In the genomic region with DNA sequence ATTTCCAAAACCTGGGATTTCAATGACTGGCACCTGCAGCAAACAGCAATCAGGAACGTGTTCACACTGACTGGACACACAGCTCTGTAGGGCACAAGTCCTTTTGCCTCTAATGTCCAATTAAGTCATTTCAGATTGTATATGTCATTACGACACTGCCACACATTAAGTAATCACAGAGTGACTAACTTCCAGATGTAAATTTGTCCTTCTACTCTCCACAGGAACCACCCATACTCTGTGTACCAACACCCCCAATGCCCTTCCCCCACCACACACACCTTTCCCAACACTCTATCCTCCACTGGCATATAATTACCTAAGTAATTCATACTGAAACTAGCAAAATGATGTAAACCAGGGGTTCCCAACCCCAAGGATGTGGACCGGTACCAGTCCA, we compare ENCODE assay signal across 29 cellular contexts. TPM values are rescaled to one million over a fixed set of nuclear protein-coding genes. Genes with fewer than 3 reads are reported as not detected.
A peak's percentile ranks its signal among the peaks of the same experiment; 100 is the strongest.
DNase-seq lines count a peak whose midpoint lies in the region; TF ChIP-seq lines count a peak whose summit lies in the region.
"Had no signal": no experiment of that assay in that cellular context is flagged by ENCODE, and none has a peak within 500 bp of the region (broad histone marks: within the 10 kb centered on the region; RNA-seq: fewer than 3 reads in every experiment).

No MANE protein-coding gene starts in this region.

- H3K79me1 ChIP-seq in trophoblast cell (ENCODE audit: low read length), result no peaks in the 10 kb centered on the region

- peak overlapping the region; percentile 74 for H3K9ac ChIP-seq in trophoblast cell (ENCODE audit: low read length)
- H3K9ac ChIP-seq in neural progenitor cell, result no peak overlapping the region

- H3K79me2 ChIP-seq in trophoblast cell (ENCODE audit: control insufficient read depth, insufficient read depth, low read length, poor library complexity) (no peaks in the 10 kb centered on the region), neural progenitor cell (ENCODE audit: low read depth) (no peaks in the 10 kb centered on the region)

- H3K4me1 ChIP-seq in trophoblast cell (ENCODE audit: control insufficient read depth in 1 of 2, insufficient read depth in 2 of 2, low read length in 2 of 2) (no peaks in the 10 kb centered on the region), neural progenitor cell (no peaks in the 10 kb centered on the region)
- H3K4me1 ChIP-seq: esophagus squamous epithelium, left lung, tibial nerve had no signal

- no peak overlapping the region for H2BK5ac ChIP-seq in trophoblast cell (ENCODE audit: low read depth, low read length, poor library complexity)

- no peak overlapping the region for H2BK12ac ChIP-seq in trophoblast cell (ENCODE audit: low read length)

- H2AFZ ChIP-seq in trophoblast cell (ENCODE audit: insufficient read depth, low read length, poor library complexity) (no peak overlapping the region), neural progenitor cell (replicated peaks) (no peak overlapping the region)

- no peaks in the 10 kb centered on the region for H3K4me1 Mint-ChIP-seq in activated T-cell treated with anti-CD3 and anti-CD28 coated beads, Interleukin-2, amount 50 U/mL, for 24 hours (ENCODE audit: low read depth)
- H3K4me1 Mint-ChIP-seq in activated T-helper 2 cell treated with anti-CD3 and anti-CD28 coated beads, Interferon-gamma antibody, Interleukin-2, Interleukin-4, amounts not matched to agents 10 μg/mL and 5 μg/mL and 100 μg/mL, durations not matched to agents 14 hours and 24 hours and 36 hours (ENCODE audit: low read depth), result peaks cover 2% of the 10 kb centered on the region
- no peaks in the 10 kb centered on the region for H3K4me1 Mint-ChIP-seq in neural progenitor cell
- H3K4me1 Mint-ChIP-seq: activated CD4-positive, alpha-beta T cell treated with anti-CD3 and anti-CD28 coated beads, Interleukin-2, amount 10 ng/mL, durations not matched to agents 7 days and 5 days; central memory CD8-positive, alpha-beta T cell; endodermal cell; naive B cell had no signal

- H3K27ac ChIP-seq in HL-60 (replicated peaks) (no peak overlapping the region), trophoblast cell (ENCODE audit: low read depth, low read length) (no peak overlapping the region), neural progenitor cell (no peak overlapping the region)
- H3K27ac ChIP-seq: esophagus squamous epithelium, left lung, tibial nerve, VCaP had no signal

- H3K9me3 Mint-ChIP-seq in activated T-cell treated with anti-CD3 and anti-CD28 coated beads, Interleukin-2, amount 50 U/mL, for 24 hours, result no peaks in the 10 kb centered on the region
- no peaks in the 10 kb centered on the region for H3K9me3 Mint-ChIP-seq in activated T-helper 2 cell treated with anti-CD3 and anti-CD28 coated beads, Interferon-gamma antibody, Interleukin-2, Interleukin-4, amounts not matched to agents 10 μg/mL and 5 μg/mL and 100 μg/mL, durations not matched to agents 14 hours and 24 hours and 36 hours
- H3K9me3 Mint-ChIP-seq in neural progenitor cell, result no peaks in the 10 kb centered on the region
- H3K9me3 Mint-ChIP-seq: activated CD4-positive, alpha-beta T cell treated with anti-CD3 and anti-CD28 coated beads, Interleukin-2, amount 10 ng/mL, durations not matched to agents 7 days and 5 days; activated naive CD4-positive, alpha-beta T cell treated with anti-CD3 and anti-CD28 coated beads, Interleukin-2, amount 50 U/mL, for 72 hours; central memory CD8-positive, alpha-beta T cell; dendritic cell treated with granulocyte-macrophage colony-stimulating factor and Interleukin-4, amounts not matched to agents 40 ng/mL and 50 ng/mL, for 4 days; endodermal cell; naive B cell had no signal

- H4K91ac ChIP-seq in trophoblast cell (ENCODE audit: low read depth, low read length), result no peak overlapping the region

- H3K18ac ChIP-seq in trophoblast cell (ENCODE audit: low read length), result no peak overlapping the region

- TF ChIP-seq CTCF in HL-60 (IDR thresholded peaks at IDR 0.05; ENCODE audit: insufficient read depth, low read length) (no peak), neural progenitor cell (IDR thresholded peaks at IDR 0.05) (no peak)

- H3K27me3 ChIP-seq in HL-60 (ENCODE audit: insufficient read depth, poor library complexity, severe bottlenecking) (no peaks in the 10 kb centered on the region), trophoblast cell (ENCODE audit: insufficient read depth, low read length) (no peaks in the 10 kb centered on the region), neural progenitor cell (no peaks in the 10 kb centered on the region)
- H3K27me3 ChIP-seq: esophagus squamous epithelium, left lung, tibial nerve had no signal

- H3K27me3 Mint-ChIP-seq in activated T-cell treated with anti-CD3 and anti-CD28 coated beads, Interleukin-2, amount 50 U/mL, for 24 hours, result no peaks in the 10 kb centered on the region
- H3K27me3 Mint-ChIP-seq in activated T-helper 2 cell treated with anti-CD3 and anti-CD28 coated beads, Interferon-gamma antibody, Interleukin-2, Interleukin-4, amounts not matched to agents 10 μg/mL and 5 μg/mL and 100 μg/mL, durations not matched to agents 14 hours and 24 hours and 36 hours (ENCODE audit: low read depth), result no peaks in the 10 kb centered on the region
- H3K27me3 Mint-ChIP-seq in neural progenitor cell (ENCODE audit: insufficient read depth, low read depth), result no peaks in the 10 kb centered on the region
- H3K27me3 Mint-ChIP-seq: activated CD4-positive, alpha-beta T cell treated with anti-CD3 and anti-CD28 coated beads, Interleukin-2, amount 10 ng/mL, durations not matched to agents 7 days and 5 days; central memory CD8-positive, alpha-beta T cell; dendritic cell treated with granulocyte-macrophage colony-stimulating factor and Interleukin-4, amounts not matched to agents 40 ng/mL and 50 ng/mL, for 4 days; naive B cell had no signal

- intact Hi-C loops in activated T-helper 2 cell treated with anti-CD3 and anti-CD28 coated beads, Interferon-gamma antibody, Interleukin-2, Interleukin-4, amounts not matched to agents 10 μg/mL and 5 μg/mL and 100 μg/mL, durations not matched to agents 14 hours and 24 hours and 36 hours (cut with micrococcal nuclease), result no loop called here

- DNase-seq in activated T-cell treated with anti-CD3 and anti-CD28 coated beads, Interleukin-2, amount 50 U/mL, for 24 hours, result no peak
- DNase-seq in activated T-cell treated with anti-CD3 and anti-CD28 coated beads for 4 hours (no peak), HL-60 (ENCODE audit: low read depth in 1 of 2, low spot score in 1 of 2) (peak; percentile 40 to 50), trophoblast cell (no peak), LoVo (ENCODE audit: low spot score) (no peak), neural progenitor cell (ENCODE audit: low spot score) (no peak), mucosa of gallbladder (ENCODE audit: low spot score) (no peak)
- DNase-seq in activated T-helper 2 cell treated with anti-CD3 and anti-CD28 coated beads, Interferon-gamma antibody, Interleukin-2, Interleukin-4, amounts not matched to agents 10 μg/mL and 5 μg/mL and 100 μg/mL, durations not matched to agents 14 hours and 24 hours and 36 hours (ENCODE audit: low spot score), result no peak
- DNase-seq: activated CD4-positive, alpha-beta T cell treated with anti-CD3 and anti-CD28 coated beads, Interleukin-2, amount 10 ng/mL, durations not matched to agents 7 days and 5 days; COR-L47; DMS53; endodermal cell; esophagus squamous epithelium; GDM1; left lung; naive B cell; NCI-H1436; NCI-H2081 treated with DMSO at 0.1 percent for 48 hours; NCI-H748 treated with DMSO at 0.1 percent for 48 hours had no signal

- H3K4me2 ChIP-seq in trophoblast cell (ENCODE audit: low read length) (no peak overlapping the region), neural progenitor cell (no peak overlapping the region)

- H3K14ac ChIP-seq in trophoblast cell (ENCODE audit: low read length), result no peak overlapping the region

- H3K4me3 Mint-ChIP-seq in activated T-cell treated with anti-CD3 and anti-CD28 coated beads, Interleukin-2, amount 50 U/mL, for 24 hours, result no peak overlapping the region
- no peak overlapping the region for H3K4me3 Mint-ChIP-seq in activated T-helper 2 cell treated with anti-CD3 and anti-CD28 coated beads, Interferon-gamma antibody, Interleukin-2, Interleukin-4, amounts not matched to agents 10 μg/mL and 5 μg/mL and 100 μg/mL, durations not matched to agents 14 hours and 24 hours and 36 hours (ENCODE audit: low read depth)
- H3K4me3 Mint-ChIP-seq in neural progenitor cell, result no peak overlapping the region
- H3K4me3 Mint-ChIP-seq: activated CD4-positive, alpha-beta T cell treated with anti-CD3 and anti-CD28 coated beads, Interleukin-2, amount 10 ng/mL, durations not matched to agents 7 days and 5 days; central memory CD8-positive, alpha-beta T cell; dendritic cell treated with granulocyte-macrophage colony-stimulating factor and Interleukin-4, amounts not matched to agents 40 ng/mL and 50 ng/mL, for 4 days; endodermal cell; naive B cell had no signal

- no peak overlapping the region for H2AK5ac ChIP-seq in trophoblast cell (ENCODE audit: low read length)

- no peak overlapping the region for H3K23ac ChIP-seq in trophoblast cell (ENCODE audit: low read length)

- H3K4me3 ChIP-seq in HL-60 (replicated peaks; ENCODE audit: insufficient read depth, low read length) (no peak overlapping the region), trophoblast cell (ENCODE audit: low read depth, low read length) (no peak overlapping the region), neural progenitor cell (no peak overlapping the region)
- H3K4me3 ChIP-seq: esophagus squamous epithelium, left lung, tibial nerve had no signal

- peak overlapping the region; percentile 50 for H3K27ac Mint-ChIP-seq in activated T-cell treated with anti-CD3 and anti-CD28 coated beads, Interleukin-2, amount 50 U/mL, for 24 hours
- H3K27ac Mint-ChIP-seq in activated T-helper 2 cell treated with anti-CD3 and anti-CD28 coated beads, Interferon-gamma antibody, Interleukin-2, Interleukin-4, amounts not matched to agents 10 μg/mL and 5 μg/mL and 100 μg/mL, durations not matched to agents 14 hours and 24 hours and 36 hours, result peak overlapping the region; percentile 50
- no peak overlapping the region for H3K27ac Mint-ChIP-seq in neural progenitor cell
- H3K27ac Mint-ChIP-seq: activated CD4-positive, alpha-beta T cell treated with anti-CD3 and anti-CD28 coated beads, Interleukin-2, amount 10 ng/mL, durations not matched to agents 7 days and 5 days; dendritic cell treated with granulocyte-macrophage colony-stimulating factor and Interleukin-4, amounts not matched to agents 40 ng/mL and 50 ng/mL, for 4 days; endodermal cell had no signal

- H3K4ac ChIP-seq in trophoblast cell (ENCODE audit: low read depth, low read length), result no peak overlapping the region

- H2BK120ac ChIP-seq in trophoblast cell (ENCODE audit: insufficient read depth, low read length, poor library complexity), result no peak overlapping the region

- no peaks in the 10 kb centered on the region for H3F3A ChIP-seq in neural progenitor cell (ENCODE audit: low read depth)

- H4K20me1 ChIP-seq in neural progenitor cell (ENCODE audit: low read depth), result no peaks in the 10 kb centered on the region

- H3K36me3 ChIP-seq in trophoblast cell (ENCODE audit: control insufficient read depth in 1 of 2, insufficient read depth in 2 of 2, low read length in 2 of 2) (peaks cover 16 to 20% of the 10 kb centered on the region in 2 experiments), neural progenitor cell (peaks cover 63% of the 10 kb centered on the region)

- H4K12ac ChIP-seq in trophoblast cell (ENCODE audit: low read depth, low read length), result no peak overlapping the region

- peaks cover 91% of the 10 kb centered on the region for H3K36me3 Mint-ChIP-seq in activated T-cell treated with anti-CD3 and anti-CD28 coated beads, Interleukin-2, amount 50 U/mL, for 24 hours (ENCODE audit: low read depth)
- peaks cover 78% of the 10 kb centered on the region for H3K36me3 Mint-ChIP-seq in activated T-helper 2 cell treated with anti-CD3 and anti-CD28 coated beads, Interferon-gamma antibody, Interleukin-2, Interleukin-4, amounts not matched to agents 10 μg/mL and 5 μg/mL and 100 μg/mL, durations not matched to agents 14 hours and 24 hours and 36 hours (ENCODE audit: low read depth)
- H3K36me3 Mint-ChIP-seq in neural progenitor cell, result peaks cover 36% of the 10 kb centered on the region

- no peaks in the 10 kb centered on the region for H3K9me3 ChIP-seq in trophoblast cell (ENCODE audit: insufficient read depth, low read depth, low read length)
- no peaks in the 10 kb centered on the region for H3K9me3 ChIP-seq in neural progenitor cell (ENCODE audit: low read depth)
- H3K9me3 ChIP-seq: esophagus squamous epithelium, left lung, tibial nerve had no signal

- WGBS in trophoblast cell (ENCODE audit: extremely low coverage, insufficient coverage, insufficient read length), result no CpG with 5 or more reads among the region's 3 CpGs

- no peak overlapping the region for H4K8ac ChIP-seq in trophoblast cell (ENCODE audit: low read depth, low read length)

RNA-seq across cellular contexts. Expression of a gene that starts 30.5 kb away (rescaled TPM):
- total RNA-seq in activated T-helper 2 cell treated with anti-CD3 and anti-CD28 coated beads, Interferon-gamma antibody, Interleukin-2, Interleukin-4, amounts not matched to agents 10 μg/mL and 5 μg/mL and 100 μg/mL, durations not matched to agents 14 hours and 24 hours and 36 hours, result 135 and 138 TPM in 2 replicates
- polyA plus RNA-seq in trophoblast cell (2013), result 73.0 and 76.5 TPM in 2 replicates
- total RNA-seq in neural progenitor cell (ENCODE audit: low replicate concordance) (124 and 197 TPM in 2 replicates), mucosa of gallbladder (66.6 TPM)

RNA-seq across cellular contexts. Expression of a gene that starts 46.6 kb away (rescaled TPM):
- 0.71 and 0.74 TPM in 2 replicates for total RNA-seq in activated T-helper 2 cell treated with anti-CD3 and anti-CD28 coated beads, Interferon-gamma antibody, Interleukin-2, Interleukin-4, amounts not matched to agents 10 μg/mL and 5 μg/mL and 100 μg/mL, durations not matched to agents 14 hours and 24 hours and 36 hours
- 0.08 and 0.22 TPM in 2 replicates for polyA plus RNA-seq in trophoblast cell (2013)
- total RNA-seq in neural progenitor cell (ENCODE audit: low replicate concordance) (0.51 TPM in 1 of 2 replicates, not detected in the other), mucosa of gallbladder (not detected)
- total RNA-seq: esophagus squamous epithelium, glomerular endothelial cell, H4, omental fat pad, renal cortical epithelial cell, skeletal muscle tissue, tibial nerve had no signal

RNA-seq across cellular contexts. Expression of a gene that starts 51.4 kb away (rescaled TPM):
- total RNA-seq in activated T-helper 2 cell treated with anti-CD3 and anti-CD28 coated beads, Interferon-gamma antibody, Interleukin-2, Interleukin-4, amounts not matched to agents 10 μg/mL and 5 μg/mL and 100 μg/mL, durations not matched to agents 14 hours and 24 hours and 36 hours, result 32.0 and 36.0 TPM in 2 replicates
- polyA plus RNA-seq in trophoblast cell (2013), result 15.4 and 15.5 TPM in 2 replicates
- 44.3 and 55.0 TPM in 2 replicates for total RNA-seq in neural progenitor cell (ENCODE audit: low replicate concordance)
- 14.2 TPM for total RNA-seq in mucosa of gallbladder

Comparison
In these comparisons a context has a peak if more than half of its experiments do, and no peak if none do; other contexts are left out.
1. DNase-seq: peak in HL-60 (2 of 2); none in activated T-cell treated with anti-CD3 and anti-CD28 coated beads, Interleukin-2, amount 50 U/mL, for 24 hours (single experiment), activated T-cell treated with anti-CD3 and anti-CD28 coated beads for 4 hours (single experiment), activated T-helper 2 cell treated with anti-CD3 and anti-CD28 coated beads, Interferon-gamma antibody, Interleukin-2, Interleukin-4, amounts not matched to agents 10 μg/mL and 5 μg/mL and 100 μg/mL, durations not matched to agents 14 hours and 24 hours and 36 hours (single experiment), trophoblast cell (0 of 2), LoVo (single experiment), neural progenitor cell (single experiment) and mucosa of gallbladder (single experiment).